Comparison of ENCODE assay signal across 1 cellular context in genomic region chr3:59877263-59877662, GRCh38.
A peak's percentile ranks its signal among the peaks of the same experiment; 100 is the strongest.
TF ChIP-seq lines count a peak whose summit lies in the region.

No MANE protein-coding gene starts in this region.

TF ChIP-seq in K562, 482 proteins besides CTCF, POLR2A, EP300 and RAD21 (continued from another document and continues in another):
- no peak for TF ChIP-seq NBN (IDR thresholded peaks at IDR 0.05; ENCODE audit: low read depth)
- no peak for TF ChIP-seq PPARD (CRISPR knock-in tag; IDR thresholded peaks at IDR 0.05)
- TF ChIP-seq ZC3H8 (IDR thresholded peaks at IDR 0.05), result no peak
- TF ChIP-seq BRD4 (IDR thresholded peaks at IDR 0.05), result no peak
- TF ChIP-seq BRF1 (IDR thresholded peaks at IDR 0.05; ENCODE audit: borderline replicate concordance, extremely low read depth, insufficient read length), result no peak
- peak; percentile 55 for TF ChIP-seq FOXM1 (IDR thresholded peaks at IDR 0.05; ENCODE audit: low read depth)
- no peak for TF ChIP-seq FOXM1 (CRISPR knock-in tag; IDR thresholded peaks at IDR 0.05; ENCODE audit: low read depth)
- TF ChIP-seq KLF1 (tag; IDR thresholded peaks at IDR 0.05), result no peak
- TF ChIP-seq ZBTB9 (CRISPR knock-in tag; IDR thresholded peaks at IDR 0.05), result no peak
- no peak for TF ChIP-seq CEBPG (CRISPR knock-in tag; IDR thresholded peaks at IDR 0.05)
- TF ChIP-seq CEBPG (tag; conservative IDR thresholded peaks at IDR 0.05 in 1 of 2, IDR thresholded peaks at IDR 0.05 in 1 of 2), result no peak
- no peak for TF ChIP-seq RBM15 (IDR thresholded peaks at IDR 0.05; ENCODE audit: insufficient read depth, low read length)
- TF ChIP-seq ERF (CRISPR knock-in tag; IDR thresholded peaks at IDR 0.05), result no peak
- no peak for TF ChIP-seq POLR3G (IDR thresholded peaks at IDR 0.05; ENCODE audit: extremely low read depth, insufficient read length, insufficient replicate concordance)
- TF ChIP-seq SP2 (IDR thresholded peaks at IDR 0.05; ENCODE audit: extremely low read depth, low read depth, low read length, poor library complexity, severe bottlenecking), result no peak
- TF ChIP-seq POLR2AphosphoS2 (IDR thresholded peaks at IDR 0.05; ENCODE audit: low read length), result no peak
- peak; percentile 55 for TF ChIP-seq SMARCE1 (IDR thresholded peaks at IDR 0.05)
- TF ChIP-seq RREB1 (CRISPR knock-in tag; IDR thresholded peaks at IDR 0.05), result no peak
- TF ChIP-seq FOXK2 (conservative IDR thresholded peaks at IDR 0.05 in 1 of 2, IDR thresholded peaks at IDR 0.05 in 1 of 2; ENCODE audit: low read depth in 2 of 2), result peak; percentile 91 to 96
- TF ChIP-seq ZNF583 (CRISPR knock-in tag; IDR thresholded peaks at IDR 0.05), result no peak
- TF ChIP-seq ZBTB5 (IDR thresholded peaks at IDR 0.05), result no peak
- peak in 1 of 2 experiments; percentile 28; a peak in 1 of 4 replicates for TF ChIP-seq SRF (CRISPR knock-in tag; IDR thresholded peaks at IDR 0.05)
- TF ChIP-seq ZNF561 (CRISPR knock-in tag; conservative IDR thresholded peaks at IDR 0.05), result no peak
- TF ChIP-seq GATA2 (CRISPR knock-in tag; IDR thresholded peaks at IDR 0.05), result peak; percentile 61; the same call in 1 of the 2 replicates
- no peak for TF ChIP-seq SMC3 (conservative IDR thresholded peaks at IDR 0.05; ENCODE audit: insufficient read depth, low read depth, low read length)
- TF ChIP-seq MEF2D (tag; conservative IDR thresholded peaks at IDR 0.05; ENCODE audit: low read depth), result no peak
- TF ChIP-seq ZFPM2 (CRISPR knock-in tag; IDR thresholded peaks at IDR 0.05), result no peak
- TF ChIP-seq MBD2 (IDR thresholded peaks at IDR 0.05; ENCODE audit: borderline replicate concordance, low read depth), result no peak
- TF ChIP-seq CREM (IDR thresholded peaks at IDR 0.05; ENCODE audit: low read depth), result peak; percentile 26; the same call in 1 of the 2 replicates
- TF ChIP-seq POLR2AphosphoS5 (IDR thresholded peaks at IDR 0.05; ENCODE audit: control insufficient read depth, insufficient read depth, low read depth, low read length), result peak; percentile 63; the same call in 1 of the 2 replicates
- TF ChIP-seq E2F4 (CRISPR knock-in tag; IDR thresholded peaks at IDR 0.05; ENCODE audit: low read depth), result no peak
- no peak for TF ChIP-seq ETV5 (CRISPR knock-in tag; IDR thresholded peaks at IDR 0.05; ENCODE audit: low read depth)
- no peak for TF ChIP-seq PTRF (tag; IDR thresholded peaks at IDR 0.05)
- 0 out of 2 replicates have a peak, but pooled peaks have one; percentile 62 for TF ChIP-seq DMBX1 (CRISPR knock-in tag; IDR thresholded peaks at IDR 0.05; ENCODE audit: borderline replicate concordance)
- TF ChIP-seq STAT5A (IDR thresholded peaks at IDR 0.05; ENCODE audit: borderline replicate concordance, low read length), result peak; percentile 60; the same call in 1 of the 2 replicates
- no peak for TF ChIP-seq PYGO2 (tag; IDR thresholded peaks at IDR 0.05)
- TF ChIP-seq THRA (IDR thresholded peaks at IDR 0.05), result no peak
- TF ChIP-seq FUS (optimal IDR thresholded peaks at IDR 0.05; ENCODE audit: low read depth, low read length), result no peak
- TF ChIP-seq TAF1 (IDR thresholded peaks at IDR 0.05; ENCODE audit: control insufficient read depth, extremely low read depth, insufficient read depth, low read length, severe bottlenecking), result no peak
- no peak for TF ChIP-seq COPS2 (conservative IDR thresholded peaks at IDR 0.05)
- TF ChIP-seq KDM2B (CRISPR knock-in tag; IDR thresholded peaks at IDR 0.05), result no peak
- no peak for TF ChIP-seq SMARCA5 (IDR thresholded peaks at IDR 0.05)
- peak; percentile 88 for TF ChIP-seq TAL1 (IDR thresholded peaks at IDR 0.05)
- TF ChIP-seq PHF21A (IDR thresholded peaks at IDR 0.05; ENCODE audit: borderline replicate concordance, low read depth), result no peak
- no peak for TF ChIP-seq ZNF668 (CRISPR knock-in tag; IDR thresholded peaks at IDR 0.05)
- no peak for TF ChIP-seq NCOA4 (IDR thresholded peaks at IDR 0.05; ENCODE audit: partially characterized antibody)
- no peak for TF ChIP-seq CAMTA2 (CRISPR knock-in tag; conservative IDR thresholded peaks at IDR 0.05)
- no peak for TF ChIP-seq TCF7 (IDR thresholded peaks at IDR 0.05; ENCODE audit: borderline replicate concordance)
- TF ChIP-seq ZNF24 (IDR thresholded peaks at IDR 0.05), result no peak
- no peak for TF ChIP-seq ILK (tag; IDR thresholded peaks at IDR 0.05; ENCODE audit: borderline replicate concordance, low read depth)
- no peak for TF ChIP-seq CHD1 (IDR thresholded peaks at IDR 0.05; ENCODE audit: low read length)
- no peak for TF ChIP-seq ZNF699 (CRISPR knock-in tag; IDR thresholded peaks at IDR 0.05; ENCODE audit: insufficient replicate concordance)
- no peak for TF ChIP-seq XRCC4 (IDR thresholded peaks at IDR 0.05; ENCODE audit: extremely low read depth, insufficient read depth, insufficient read length)
- TF ChIP-seq ZNF280A (IDR thresholded peaks at IDR 0.05; ENCODE audit: low read depth, partially characterized antibody), result no peak
- TF ChIP-seq KLF13 (tag; IDR thresholded peaks at IDR 0.05; ENCODE audit: borderline replicate concordance, low read depth), result no peak
- TF ChIP-seq SREBF2 (CRISPR knock-in tag; IDR thresholded peaks at IDR 0.05), result no peak
- TF ChIP-seq ZNF511 (CRISPR knock-in tag; IDR thresholded peaks at IDR 0.05), result no peak
